ENCODE assay signal across 9 cellular contexts in genomic region chr2:96887419-96888081, GRCh38. TPM values are rescaled to one million over a fixed set of nuclear protein-coding genes. Genes with fewer than 3 reads are reported as not detected.
DNase-seq lines count a peak whose midpoint lies in the region; ATAC-seq, FAIRE-seq and TF ChIP-seq lines count a peak whose summit lies in the region.
"Had no signal": no experiment of that assay in that cellular context is flagged by ENCODE, and none has a peak within 500 bp of the region (broad histone marks: within the 10 kb centered on the region; RNA-seq: fewer than 3 reads in every experiment).

No MANE protein-coding gene starts in this region.

- H3K4me3 Mint-ChIP-seq in CD4-positive, alpha-beta T cell: no peak overlapping the region

- H3K36me3 Mint-ChIP-seq in CD4-positive, alpha-beta T cell (ENCODE audit: low read depth): no peaks in the 10 kb centered on the region

- H3K27ac ChIP-seq in CD4-positive, alpha-beta T cell (ENCODE audit: low read depth, low read length): no peak overlapping the region
- H3K27ac ChIP-seq in body of pancreas: peak overlapping the region in 3 of 4 donors; percentile 12 to 63 (median 54)

- H3K4me3 ChIP-seq in body of pancreas (no peak overlapping the region), HAP-1 (no peak overlapping the region)

- H3K9me3 ChIP-seq in CD4-positive, alpha-beta T cell (ENCODE audit: control insufficient read depth, low read length): no peaks in the 10 kb centered on the region
- H3K9me3 ChIP-seq in body of pancreas (no peaks in the 10 kb centered on the region), HAP-1 (no peaks in the 10 kb centered on the region)

- in situ Hi-C loops in HAP-1 (cut with MboI; ENCODE audit: low sequenced_read_pairs): no loop called here

- intact Hi-C loops in CD4-positive, alpha-beta T cell (cut with DNase I, micrococcal nuclease): no loop called here
- intact Hi-C loops in body of pancreas (cut with DNase I): no loop called here
- intact Hi-C loops in sciatic nerve (cut with DNase I): no loop called here

- H3K27me3 ChIP-seq in CD4-positive, alpha-beta T cell (ENCODE audit: control insufficient read depth, insufficient read depth, low read length): no peaks in the 10 kb centered on the region
- H3K27me3 ChIP-seq in body of pancreas: no peaks in the 10 kb centered on the region
- H3K27me3 ChIP-seq in HAP-1 (ENCODE audit: low read depth): no peaks in the 10 kb centered on the region

- no peaks in the 10 kb centered on the region for H3K9me3 Mint-ChIP-seq in CD4-positive, alpha-beta T cell

- H3K27ac Mint-ChIP-seq in CD4-positive, alpha-beta T cell: peak overlapping the region; percentile 68

- POLR2A ChIA-PET in CD4-positive, alpha-beta T cell (lab: Charles Lee): interaction anchor here (1.1 to 1.2 kb wide), 2 partner anchors 16 to 19 kb away, joined by 3 to 5 read pairs; no protein-coding TSS in a partner anchor

- H3K27me3 Mint-ChIP-seq in CD4-positive, alpha-beta T cell: no peaks in the 10 kb centered on the region

- FAIRE-seq in GM19239 (lab: Jason Lieb, UNC): no peak
- FAIRE-seq: frontal cortex had no signal

- no peak for TF ChIP-seq CTCF in CD4-positive, alpha-beta T cell (IDR thresholded peaks at IDR 0.05)
- TF ChIP-seq CTCF in body of pancreas (IDR thresholded peaks at IDR 0.05): no peak

- 76 to 78% methylated on average over 19 of the region's 19 CpGs for WGBS in body of pancreas, 2 donors

- peaks cover 15% of the 10 kb centered on the region for H3K4me1 ChIP-seq in body of pancreas
- no peaks in the 10 kb centered on the region for H3K4me1 ChIP-seq in HAP-1

- no peak for ATAC-seq in CD4-positive, alpha-beta T cell (ENCODE audit: poor library complexity)
- no peak for ATAC-seq in body of pancreas
- ATAC-seq in sciatic nerve: peak; percentile 58

- H3K36me3 ChIP-seq in body of pancreas (replicated peaks in 1 of 2; ENCODE audit: insufficient read depth in 1 of 2, low read depth in 2 of 2): no peaks in the 10 kb centered on the region
- H3K36me3 ChIP-seq in HAP-1 (replicated peaks): no peaks in the 10 kb centered on the region

- DNase-seq in CD4-positive, alpha-beta T cell: no peak
- DNase-seq in body of pancreas (no peak), islet precursor cell (peak; percentile 86), sciatic nerve (ENCODE audit: low spot score) (no peak), NCI-H187 (lab: John Stamatoyannopoulos, UW) (no peak), GM03348 (ENCODE audit: low spot score) (no peak), GM19239 (ENCODE audit: insufficient read length, low spot score) (no peak), HAP-1 (ENCODE audit: low spot score in 2 of 2) (no peak)

- TF ChIP-seq POLR2A in body of pancreas (IDR thresholded peaks at IDR 0.05): no peak

- CTCF ChIA-PET in CD4-positive, alpha-beta T cell (lab: Charles Lee): no interaction called here

- peaks cover 49% of the 10 kb centered on the region for H3K4me1 Mint-ChIP-seq in CD4-positive, alpha-beta T cell (ENCODE audit: low read depth)

RNA-seq across cellular contexts. Expression of gene SEMA4C, which starts 17.7 kb away (rescaled TPM):
- total RNA-seq in CD4-positive, alpha-beta T cell: 10 to 100 TPM; 55.8 to 56.8 TPM
- total RNA-seq in body of pancreas (10 to 100 TPM; 11.2 to 13.7 TPM), sciatic nerve (136 TPM)

RNA-seq across cellular contexts. Expression of gene ANKRD39, which starts 29.7 kb away (rescaled TPM):
- 10 to 100 TPM; 17.2 to 18.3 TPM for total RNA-seq in CD4-positive, alpha-beta T cell
- total RNA-seq in body of pancreas: 10 to 100 TPM in 1 of 2 donors, 1 to 10 TPM in 1; 2.3 to 14.3 TPM
- total RNA-seq in sciatic nerve: 15.9 TPM

RNA-seq across cellular contexts. Expression of gene ANKRD23, which starts 43.7 kb away (rescaled TPM):
- total RNA-seq in CD4-positive, alpha-beta T cell: 10 to 100 TPM in 1 of 2 experiments, 1 to 10 TPM in 1; 6.2 to 10.4 TPM
- total RNA-seq in body of pancreas (10 to 100 TPM in 1 of 2 donors, 1 to 10 TPM in 1; 4.2 to 12.9 TPM), sciatic nerve (8.3 TPM)
